Comparison of ENCODE assay signal across 13 cellular contexts in genomic region chr9:19375536-19375935, GRCh38. TPM values are rescaled to one million over a fixed set of nuclear protein-coding genes. Genes with fewer than 3 reads are reported as not detected.
A peak's percentile ranks its signal among the peaks of the same experiment; 100 is the strongest.
DNase-seq lines count a peak whose midpoint lies in the region; ATAC-seq and TF ChIP-seq lines count a peak whose summit lies in the region.
"Had no signal": no experiment of that assay in that cellular context is flagged by ENCODE, and none has a peak within 500 bp of the region (broad histone marks: within the 10 kb centered on the region; RNA-seq: fewer than 3 reads in every experiment).

No MANE protein-coding gene starts in this region.

- H3K4me1 Mint-ChIP-seq in activated CD8-positive, alpha-beta T cell treated with anti-CD3 and anti-CD28 coated beads for 36 hours (ENCODE audit: low read depth), result peaks cover 27% of the 10 kb centered on the region
- peaks cover 31% of the 10 kb centered on the region for H3K4me1 Mint-ChIP-seq in activated CD8-positive, alpha-beta T cell treated with anti-CD3 and anti-CD28 coated beads, Interleukin-2, amount 10 ng/mL, durations not matched to agents 7 days and 5 days (ENCODE audit: low read depth)
- peaks cover 48% of the 10 kb centered on the region for H3K4me1 Mint-ChIP-seq in chondrocyte (ENCODE audit: low read depth)

- no peaks in the 10 kb centered on the region for H3K27me3 Mint-ChIP-seq in activated CD8-positive, alpha-beta T cell treated with anti-CD3 and anti-CD28 coated beads for 36 hours
- no peaks in the 10 kb centered on the region for H3K27me3 Mint-ChIP-seq in activated CD8-positive, alpha-beta T cell treated with anti-CD3 and anti-CD28 coated beads, Interleukin-2, amount 10 ng/mL, durations not matched to agents 7 days and 5 days (ENCODE audit: low read depth)
- no peaks in the 10 kb centered on the region for H3K27me3 Mint-ChIP-seq in chondrocyte (ENCODE audit: low read depth)

- no peak overlapping the region for H3K4me3 Mint-ChIP-seq in activated CD8-positive, alpha-beta T cell treated with anti-CD3 and anti-CD28 coated beads for 36 hours
- H3K4me3 Mint-ChIP-seq in activated CD8-positive, alpha-beta T cell treated with anti-CD3 and anti-CD28 coated beads, Interleukin-2, amount 10 ng/mL, durations not matched to agents 7 days and 5 days, result no peak overlapping the region
- no peak overlapping the region for H3K4me3 Mint-ChIP-seq in chondrocyte (ENCODE audit: unreplicated experiment)

- peak overlapping the region; percentile 52 for H3K27ac Mint-ChIP-seq in activated CD8-positive, alpha-beta T cell treated with anti-CD3 and anti-CD28 coated beads for 36 hours
- no peak overlapping the region for H3K27ac Mint-ChIP-seq in activated CD8-positive, alpha-beta T cell treated with anti-CD3 and anti-CD28 coated beads, Interleukin-2, amount 10 ng/mL, durations not matched to agents 7 days and 5 days
- peak overlapping the region; percentile 93 for H3K27ac Mint-ChIP-seq in chondrocyte (ENCODE audit: unreplicated experiment)

- DNase-seq in activated CD8-positive, alpha-beta T cell treated with anti-CD3 and anti-CD28 coated beads for 36 hours, result no peak
- no peak for DNase-seq in activated CD8-positive, alpha-beta T cell treated with anti-CD3 and anti-CD28 coated beads, Interleukin-2, amount 10 ng/mL, durations not matched to agents 7 days and 5 days
- DNase-seq in M059J (ENCODE audit: low read depth), result peak; percentile 29
- DNase-seq in chondrocyte (ENCODE audit: low spot score), result no peak
- peak; percentile 43 for DNase-seq in pulmonary artery endothelial cell (ENCODE audit: low read depth, low spot score)
- DNase-seq in hippocampal formation (lab: John Stamatoyannopoulos, UW), result no peak
- DNase-seq in hypothalamus (lab: John Stamatoyannopoulos, UW), result no peak
- no peak for DNase-seq in head of caudate nucleus
- DNase-seq: caudate nucleus, NCI-H187 treated with DMSO at 0.1 percent for 48 hours, NCI-H774, SIG-M5 had no signal

- POLR2A ChIA-PET in activated CD8-positive, alpha-beta T cell treated with anti-CD3 and anti-CD28 coated beads for 36 hours (lab: Charles Lee), result interaction anchor here (0.6 to 2.4 kb wide), 10 partner anchors 15 to 327 kb away, joined by 3 to 9 read pairs (median 4); partner anchors contain the start of genes ACER2 and RRAGA
- POLR2A ChIA-PET in activated CD8-positive, alpha-beta T cell treated with anti-CD3 and anti-CD28 coated beads, Interleukin-2, amount 10 ng/mL, durations not matched to agents 7 days and 5 days (lab: Charles Lee), result interaction anchor here (1.5 kb wide), 1 partner anchor 192 kb away, joined by 4 read pairs; no protein-coding TSS in a partner anchor

- intact Hi-C loops in activated CD8-positive, alpha-beta T cell treated with anti-CD3 and anti-CD28 coated beads for 36 hours (cut with micrococcal nuclease), result loop anchor here (5.0 to 10.0 kb wide), 3 partner anchors 143 to 321 kb away; partner anchors contain the start of genes DENND4C and HAUS6
- intact Hi-C loops in head of caudate nucleus (cut with DNase I), result loop anchor here (10.0 kb wide), 1 partner anchor 321 kb away; no protein-coding TSS in a partner anchor

- no peaks in the 10 kb centered on the region for H3K9me3 Mint-ChIP-seq in activated CD8-positive, alpha-beta T cell treated with anti-CD3 and anti-CD28 coated beads for 36 hours
- H3K9me3 Mint-ChIP-seq in activated CD8-positive, alpha-beta T cell treated with anti-CD3 and anti-CD28 coated beads, Interleukin-2, amount 10 ng/mL, durations not matched to agents 7 days and 5 days (ENCODE audit: insufficient read depth), result no peaks in the 10 kb centered on the region
- no peaks in the 10 kb centered on the region for H3K9me3 Mint-ChIP-seq in chondrocyte (ENCODE audit: low read depth)
- H3K9me3 Mint-ChIP-seq: activated T-helper 1 cell treated with anti-CD3 and anti-CD28 coated beads, Interleukin-12 subunit alpha, Interleukin-12 subunit beta, Interleukin-2, Interleukin-4 antibody, amounts not matched to agents 30 ng/mL and 10 ng/mL and 1 ng/mL, durations not matched to agents 14 hours and 24 hours and 36 hours had no signal

- CTCF ChIA-PET in activated CD8-positive, alpha-beta T cell treated with anti-CD3 and anti-CD28 coated beads for 36 hours (lab: Charles Lee), result interaction anchor here (1.0 to 2.4 kb wide), 3 partner anchors 82 to 90 kb away, joined by 3 to 13 read pairs (median 4); no protein-coding TSS in a partner anchor
- CTCF ChIA-PET in activated CD8-positive, alpha-beta T cell treated with anti-CD3 and anti-CD28 coated beads, Interleukin-2, amount 10 ng/mL, durations not matched to agents 7 days and 5 days (lab: Charles Lee), result interaction anchor here (1.0 to 1.2 kb wide), 2 partner anchors 82 to 90 kb away, joined by 3 to 7 read pairs; no protein-coding TSS in a partner anchor

- H3K36me3 Mint-ChIP-seq in activated CD8-positive, alpha-beta T cell treated with anti-CD3 and anti-CD28 coated beads for 36 hours (ENCODE audit: low read depth), result peaks cover 68% of the 10 kb centered on the region
- peaks cover 73% of the 10 kb centered on the region for H3K36me3 Mint-ChIP-seq in activated CD8-positive, alpha-beta T cell treated with anti-CD3 and anti-CD28 coated beads, Interleukin-2, amount 10 ng/mL, durations not matched to agents 7 days and 5 days (ENCODE audit: low read depth)
- H3K36me3 Mint-ChIP-seq in chondrocyte (ENCODE audit: low read depth), result peaks cover 35% of the 10 kb centered on the region

- no peak for ATAC-seq in activated CD8-positive, alpha-beta T cell treated with anti-CD3 and anti-CD28 coated beads for 36 hours
- ATAC-seq in activated CD8-positive, alpha-beta T cell treated with anti-CD3 and anti-CD28 coated beads, Interleukin-2, amount 10 ng/mL, durations not matched to agents 7 days and 5 days, result no peak

- no peak for TF ChIP-seq CTCF in activated CD8-positive, alpha-beta T cell treated with anti-CD3 and anti-CD28 coated beads for 36 hours (IDR thresholded peaks at IDR 0.05)
- no peak for TF ChIP-seq CTCF in chondrocyte (IDR thresholded peaks at IDR 0.05)

RNA-seq across cellular contexts. Expression of gene RPS6, which starts 4.5 kb away (rescaled TPM):
- 1,000 to 10,000 TPM; 3,991 to 4,024 TPM for total RNA-seq in activated CD8-positive, alpha-beta T cell treated with anti-CD3 and anti-CD28 coated beads for 36 hours
- 1,000 to 10,000 TPM; 2,209 to 2,222 TPM for total RNA-seq in activated CD8-positive, alpha-beta T cell treated with anti-CD3 and anti-CD28 coated beads, Interleukin-2, amount 10 ng/mL, durations not matched to agents 7 days and 5 days
- 898 and 1,228 TPM in 2 replicates for total RNA-seq in M059J (2014; rRNA removed; shearing (Covaris generic))
- total RNA-seq in chondrocyte (1,291 to 1,481 TPM (median 1,330 TPM) in 3 replicates), pulmonary artery endothelial cell (1,573 and 2,584 TPM in 2 replicates)

RNA-seq across cellular contexts. Expression of gene ACER2, which starts 33.3 kb away (rescaled TPM):
- 1 to 10 TPM; 1.2 to 1.4 TPM for total RNA-seq in activated CD8-positive, alpha-beta T cell treated with anti-CD3 and anti-CD28 coated beads for 36 hours
- total RNA-seq in activated CD8-positive, alpha-beta T cell treated with anti-CD3 and anti-CD28 coated beads, Interleukin-2, amount 10 ng/mL, durations not matched to agents 7 days and 5 days, result 1 to 10 TPM; 1.7 to 2.6 TPM
- total RNA-seq in M059J (2014; rRNA removed; shearing (Covaris generic)), result 0.47 and 0.96 TPM in 2 replicates
- total RNA-seq in chondrocyte (0.48 to 0.79 TPM (median 0.65 TPM) in 3 replicates), pulmonary artery endothelial cell (5.5 and 8.1 TPM in 2 replicates)

Comparison
In these comparisons a context has a peak if more than half of its experiments do, and no peak if none do; other contexts are left out.
1. DNase-seq: peak in M059J (single experiment) and pulmonary artery endothelial cell (single experiment); none in activated CD8-positive, alpha-beta T cell treated with anti-CD3 and anti-CD28 coated beads for 36 hours (single experiment), activated CD8-positive, alpha-beta T cell treated with anti-CD3 and anti-CD28 coated beads, Interleukin-2, amount 10 ng/mL, durations not matched to agents 7 days and 5 days (single experiment), chondrocyte (single experiment), hippocampal formation (0 of 2), hypothalamus (0 of 51) and head of caudate nucleus (0 of 42).